ENCODE assay signal across 1 cellular context in the genomic region with DNA sequence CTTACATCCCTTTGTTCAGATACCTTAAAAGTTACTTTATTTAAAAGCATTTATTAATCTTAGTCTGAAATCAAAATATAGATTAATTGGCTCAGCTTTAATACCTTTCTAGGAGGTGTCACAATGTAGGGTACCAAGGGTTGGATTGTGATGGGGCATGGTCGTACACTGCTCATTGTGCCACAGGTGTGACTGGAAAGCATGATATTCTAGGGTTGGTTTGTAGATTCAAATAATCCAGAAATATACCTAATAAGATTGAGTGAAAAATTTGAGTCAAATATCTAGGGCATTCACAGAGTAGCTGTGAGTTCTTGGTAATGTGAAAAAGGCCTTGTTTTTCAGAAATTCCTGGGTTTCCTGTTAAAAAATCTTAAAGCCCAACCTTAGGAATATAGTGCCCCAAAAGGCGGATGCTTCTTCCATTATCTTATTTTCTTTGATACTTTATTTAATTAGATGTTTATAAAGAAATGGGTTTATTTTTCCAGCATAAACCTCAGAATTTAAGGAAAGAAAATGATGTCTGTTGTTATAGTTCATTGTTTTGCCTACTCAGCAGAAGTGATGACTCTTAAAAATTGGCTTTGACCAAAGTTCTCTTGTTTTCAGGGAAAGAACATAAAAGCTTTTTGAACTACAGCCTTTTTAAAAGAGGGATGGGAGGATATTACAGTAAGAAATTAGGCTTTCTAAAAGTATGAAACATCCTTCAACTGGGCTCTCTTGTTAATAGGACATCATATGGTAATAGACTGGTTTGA.
A peak's percentile ranks its signal among the peaks of the same experiment; 100 is the strongest.
TF ChIP-seq lines count a peak whose summit lies in the region.

No MANE protein-coding gene starts in this region.

TF ChIP-seq in H1, 55 proteins besides CTCF, POLR2A, EP300 and RAD21:
- TF ChIP-seq SP2 (IDR thresholded peaks at IDR 0.05; ENCODE audit: low read length) = no peak
- TF ChIP-seq SAP30 (IDR thresholded peaks at IDR 0.05; ENCODE audit: insufficient read depth, insufficient replicate concordance, low read length) = no peak
- peak; percentile 55; the same call in 1 of the 2 replicates for TF ChIP-seq MAFK (IDR thresholded peaks at IDR 0.05; ENCODE audit: low read depth, low read length)
- peak; percentile 85; the same call in 1 of the 2 replicates for TF ChIP-seq POLR2AphosphoS5 (IDR thresholded peaks at IDR 0.05; ENCODE audit: low read depth, low read length)
